In the genomic region with DNA sequence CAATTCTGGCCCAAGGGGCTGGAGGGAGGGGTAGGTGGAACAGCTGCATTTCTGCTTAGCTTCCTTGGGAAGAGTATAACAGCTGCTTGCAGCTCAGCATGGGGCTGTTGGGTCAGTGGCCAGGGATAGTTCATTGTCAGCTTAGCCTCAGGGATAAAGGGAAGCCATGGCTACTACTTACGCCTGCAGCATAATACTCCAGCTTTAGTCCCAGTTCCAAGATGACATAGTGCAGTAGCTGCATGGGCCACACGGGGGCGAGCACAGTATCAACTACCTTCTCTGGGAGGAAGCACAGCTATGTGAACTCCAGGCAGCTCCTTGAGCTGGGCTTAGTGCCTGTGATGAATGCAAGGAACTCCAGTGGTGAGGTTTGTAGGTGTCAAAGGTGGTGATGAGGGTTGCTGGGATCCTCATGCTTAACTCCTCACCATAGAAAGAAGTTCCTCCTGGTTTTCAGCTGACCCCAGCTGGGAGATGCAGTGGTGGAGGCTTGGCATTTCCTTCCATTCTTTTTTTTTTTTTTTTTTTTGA, we compare ENCODE assay signal across 1 cellular context.
TF ChIP-seq lines count a peak whose summit lies in the region.

No MANE protein-coding gene starts in this region.

TF ChIP-seq in WTC11, 78 proteins besides CTCF, POLR2A, EP300 and RAD21 (continued from another document):
- TF ChIP-seq, protein P1, sequence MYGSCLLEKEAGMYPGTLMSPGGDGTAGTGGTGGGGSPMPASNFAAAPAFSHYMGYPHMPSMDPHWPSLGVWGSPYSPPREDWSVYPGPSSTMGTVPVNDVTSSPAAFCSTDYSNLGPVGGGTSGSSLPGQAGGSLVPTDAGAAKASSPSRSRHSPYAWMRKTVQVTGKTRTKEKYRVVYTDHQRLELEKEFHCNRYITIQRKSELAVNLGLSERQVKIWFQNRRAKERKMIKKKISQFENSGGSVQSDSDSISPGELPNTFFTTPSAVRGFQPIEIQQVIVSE (CRISPR knock-in tag; IDR thresholded peaks at IDR 0.05; ENCODE audit: borderline replicate concordance), result no peak
- TF ChIP-seq HMGA2 (CRISPR knock-in tag; IDR thresholded peaks at IDR 0.05), result no peak
- TF ChIP-seq MYBL2 (CRISPR knock-in tag; IDR thresholded peaks at IDR 0.05), result no peak
- TF ChIP-seq, protein P2, sequence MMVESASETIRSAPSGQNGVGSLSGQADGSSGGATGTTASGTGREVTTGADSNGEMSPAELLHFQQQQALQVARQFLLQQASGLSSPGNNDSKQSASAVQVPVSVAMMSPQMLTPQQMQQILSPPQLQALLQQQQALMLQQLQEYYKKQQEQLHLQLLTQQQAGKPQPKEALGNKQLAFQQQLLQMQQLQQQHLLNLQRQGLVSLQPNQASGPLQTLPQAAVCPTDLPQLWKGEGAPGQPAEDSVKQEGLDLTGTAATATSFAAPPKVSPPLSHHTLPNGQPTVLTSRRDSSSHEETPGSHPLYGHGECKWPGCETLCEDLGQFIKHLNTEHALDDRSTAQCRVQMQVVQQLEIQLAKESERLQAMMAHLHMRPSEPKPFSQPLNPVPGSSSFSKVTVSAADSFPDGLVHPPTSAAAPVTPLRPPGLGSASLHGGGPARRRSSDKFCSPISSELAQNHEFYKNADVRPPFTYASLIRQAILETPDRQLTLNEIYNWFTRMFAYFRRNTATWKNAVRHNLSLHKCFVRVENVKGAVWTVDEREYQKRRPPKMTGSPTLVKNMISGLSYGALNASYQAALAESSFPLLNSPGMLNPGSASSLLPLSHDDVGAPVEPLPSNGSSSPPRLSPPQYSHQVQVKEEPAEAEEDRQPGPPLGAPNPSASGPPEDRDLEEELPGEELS (CRISPR knock-in tag; IDR thresholded peaks at IDR 0.05), result no peak
- TF ChIP-seq TEAD1 (CRISPR knock-in tag; IDR thresholded peaks at IDR 0.05), result no peak
- no peak for TF ChIP-seq ZNF671 (CRISPR knock-in tag; IDR thresholded peaks at IDR 0.05)
TF ChIP-seq in WTC11: peak in this region for 2.
